Comparison of ENCODE assay signal across 14 cellular contexts in genomic region chr10:124693396-124693795, GRCh38. TPM values are rescaled to one million over a fixed set of nuclear protein-coding genes. Genes with fewer than 3 reads are reported as not detected.
DNase-seq lines count a peak whose midpoint lies in the region; ATAC-seq and TF ChIP-seq lines count a peak whose summit lies in the region.
"Had no signal": no experiment of that assay in that cellular context is flagged by ENCODE, and none has a peak within 500 bp of the region (broad histone marks: within the 10 kb centered on the region; RNA-seq: fewer than 3 reads in every experiment).

No MANE protein-coding gene starts in this region.

- intact Hi-C loops in left ventricle myocardium inferior (cut with micrococcal nuclease) = no loop called here
- intact Hi-C loops in upper lobe of right lung (cut with DNase I) = no loop called here

- no peak overlapping the region for H2AFZ ChIP-seq in GM23338

- DNase-seq in T-helper 2 cell treated with Interferon-gamma antibody and Interleukin-4, amounts not matched to agents 5 μg/mL and 100 μg/mL, for 36 hours (ENCODE audit: low spot score) = no peak
- DNase-seq in T-helper 2 cell (no peak), OCI-M1 (lab: John Stamatoyannopoulos, UW) (peak; percentile 67), left ventricle myocardium inferior (no peak), upper lobe of right lung (no peak), GM23338 (ENCODE audit: low spot score) (no peak)
- no peak for DNase-seq in stimulated activated naive B cell treated with anti-CD40 and anti-IgM and Interleukin-4, amounts not matched to agents 10 μg/mL and 1 μg/mL and 100 μg/mL, for 72 hours
- DNase-seq: activated CD8-positive, alpha-beta memory T cell treated with anti-CD3 and anti-CD28 coated beads for 24 hours; naive thymus-derived CD8-positive, alpha-beta T cell; stimulated activated CD4-positive, alpha-beta T cell treated with anti-CD3 and anti-CD28 coated beads, Interleukin-4, amount 100 ng/mL, for 24 hours; upper lobe of left lung had no signal

- peaks cover 61% of the 10 kb centered on the region for H3K36me3 Mint-ChIP-seq in T-helper 2 cell treated with Interferon-gamma antibody and Interleukin-4, amounts not matched to agents 5 μg/mL and 100 μg/mL, for 36 hours (ENCODE audit: low read depth)
- H3K36me3 Mint-ChIP-seq in stimulated activated naive B cell treated with anti-CD40 and anti-IgM and Interleukin-4, amounts not matched to agents 10 μg/mL and 1 μg/mL and 100 μg/mL, for 72 hours = peaks cover 22 to 27% of the 10 kb centered on the region in 2 donors
- H3K36me3 Mint-ChIP-seq in GM23338 (ENCODE audit: low read depth) = peaks cover 4% of the 10 kb centered on the region

- H3K9me3 ChIP-seq in left ventricle myocardium inferior (replicated peaks) (no peaks in the 10 kb centered on the region), upper lobe of right lung (no peaks in the 10 kb centered on the region)
- H3K9me3 ChIP-seq: breast epithelium, gastroesophageal sphincter, upper lobe of left lung had no signal

- TF ChIP-seq CTCF in left ventricle myocardium inferior (IDR thresholded peaks at IDR 0.05; ENCODE audit: borderline replicate concordance) (no peak), upper lobe of right lung (IDR thresholded peaks at IDR 0.05) (no peak), GM23338 (conservative IDR thresholded peaks at IDR 0.05; ENCODE audit: low read depth in 2 of 2) (no peak)

- H3K27me3 Mint-ChIP-seq in T-helper 2 cell treated with Interferon-gamma antibody and Interleukin-4, amounts not matched to agents 5 μg/mL and 100 μg/mL, for 36 hours (ENCODE audit: low read depth) = no peaks in the 10 kb centered on the region
- H3K27me3 Mint-ChIP-seq in stimulated activated naive B cell treated with anti-CD40 and anti-IgM and Interleukin-4, amounts not matched to agents 10 μg/mL and 1 μg/mL and 100 μg/mL, for 72 hours = no peaks in the 10 kb centered on the region
- peaks cover 3% of the 10 kb centered on the region for H3K27me3 Mint-ChIP-seq in GM23338 (ENCODE audit: insufficient read depth, low read depth, poor library complexity)
- H3K27me3 Mint-ChIP-seq: naive thymus-derived CD8-positive, alpha-beta T cell had no signal

- no peaks in the 10 kb centered on the region for H3K9me2 ChIP-seq in GM23338 (ENCODE audit: insufficient read depth)

- H3K36me3 ChIP-seq in left ventricle myocardium inferior (peaks cover 35% of the 10 kb centered on the region), upper lobe of right lung (peaks cover 34% of the 10 kb centered on the region), GM23338 (ENCODE audit: insufficient read depth) (no peaks in the 10 kb centered on the region)
- H3K36me3 ChIP-seq: breast epithelium had no signal

- H3K27ac ChIP-seq in left ventricle myocardium inferior (replicated peaks) = peak overlapping the region; percentile 92
- no peak overlapping the region for H3K27ac ChIP-seq in upper lobe of right lung
- H3K27ac ChIP-seq in GM23338 (ENCODE audit: low read depth) = no peak overlapping the region

- peaks cover 98% of the 10 kb centered on the region for H3K4me1 ChIP-seq in left ventricle myocardium inferior
- peaks cover 23% of the 10 kb centered on the region for H3K4me1 ChIP-seq in upper lobe of right lung
- no peaks in the 10 kb centered on the region for H3K4me1 ChIP-seq in GM23338 (ENCODE audit: insufficient read depth)
- H3K4me1 ChIP-seq: breast epithelium had no signal

- peak overlapping the region; percentile 44 for H3K27ac Mint-ChIP-seq in T-helper 2 cell treated with Interferon-gamma antibody and Interleukin-4, amounts not matched to agents 5 μg/mL and 100 μg/mL, for 36 hours
- H3K27ac Mint-ChIP-seq in stimulated activated naive B cell treated with anti-CD40 and anti-IgM and Interleukin-4, amounts not matched to agents 10 μg/mL and 1 μg/mL and 100 μg/mL, for 72 hours = peak overlapping the region; percentile 85
- H3K27ac Mint-ChIP-seq in GM23338 = no peak overlapping the region

- H3K27me3 ChIP-seq in left ventricle myocardium inferior (ENCODE audit: low read depth) (no peaks in the 10 kb centered on the region), upper lobe of right lung (no peaks in the 10 kb centered on the region), GM23338 (ENCODE audit: insufficient read depth) (no peaks in the 10 kb centered on the region)
- H3K27me3 ChIP-seq: breast epithelium, gastroesophageal sphincter, upper lobe of left lung had no signal

- no peak overlapping the region for H3K4me3 Mint-ChIP-seq in T-helper 2 cell treated with Interferon-gamma antibody and Interleukin-4, amounts not matched to agents 5 μg/mL and 100 μg/mL, for 36 hours
- H3K4me3 Mint-ChIP-seq in stimulated activated naive B cell treated with anti-CD40 and anti-IgM and Interleukin-4, amounts not matched to agents 10 μg/mL and 1 μg/mL and 100 μg/mL, for 72 hours = peak overlapping the region; percentile 51 to 57
- no peak overlapping the region for H3K4me3 Mint-ChIP-seq in GM23338

- H3K9me3 Mint-ChIP-seq in T-helper 2 cell treated with Interferon-gamma antibody and Interleukin-4, amounts not matched to agents 5 μg/mL and 100 μg/mL, for 36 hours = no peaks in the 10 kb centered on the region
- H3K9me3 Mint-ChIP-seq in stimulated activated naive B cell treated with anti-CD40 and anti-IgM and Interleukin-4, amounts not matched to agents 10 μg/mL and 1 μg/mL and 100 μg/mL, for 72 hours = no peaks in the 10 kb centered on the region
- no peaks in the 10 kb centered on the region for H3K9me3 Mint-ChIP-seq in GM23338
- H3K9me3 Mint-ChIP-seq: naive thymus-derived CD8-positive, alpha-beta T cell had no signal

- no peaks in the 10 kb centered on the region for H3K79me2 ChIP-seq in GM23338 (replicated peaks; ENCODE audit: insufficient read depth)

- no peak for ATAC-seq in stimulated activated naive B cell treated with anti-CD40 and anti-IgM and Interleukin-4, amounts not matched to agents 10 μg/mL and 1 μg/mL and 100 μg/mL, for 72 hours (replicated peaks)
- ATAC-seq in upper lobe of right lung (no peak), GM23338 (no peak), HG02938 (IDR thresholded peaks at IDR 0.05; ENCODE audit: unreplicated experiment) (no peak)
- ATAC-seq: gastroesophageal sphincter; naive thymus-derived CD8-positive, alpha-beta T cell had no signal

- no peak overlapping the region for H3K4me2 ChIP-seq in GM23338

- H3F3A ChIP-seq in GM23338 (replicated peaks; ENCODE audit: low read depth) = no peaks in the 10 kb centered on the region

- H3K4me3 ChIP-seq in left ventricle myocardium inferior = no peak overlapping the region
- H3K4me3 ChIP-seq in upper lobe of right lung = no peak overlapping the region
- H3K4me3 ChIP-seq in GM23338 = no peak overlapping the region
- H3K4me3 ChIP-seq: breast epithelium, gastroesophageal sphincter, upper lobe of left lung had no signal

- no peaks in the 10 kb centered on the region; the same call in none of the 2 replicates for H4K20me1 ChIP-seq in GM23338 (replicated peaks; ENCODE audit: insufficient read depth)

- peaks cover 61% of the 10 kb centered on the region for H3K4me1 Mint-ChIP-seq in T-helper 2 cell treated with Interferon-gamma antibody and Interleukin-4, amounts not matched to agents 5 μg/mL and 100 μg/mL, for 36 hours (ENCODE audit: low read depth)
- H3K4me1 Mint-ChIP-seq in stimulated activated naive B cell treated with anti-CD40 and anti-IgM and Interleukin-4, amounts not matched to agents 10 μg/mL and 1 μg/mL and 100 μg/mL, for 72 hours = peaks cover 63 to 96% of the 10 kb centered on the region in 2 donors
- peaks cover 27% of the 10 kb centered on the region for H3K4me1 Mint-ChIP-seq in GM23338

TF ChIP-seq in GM23338, 12 proteins besides CTCF, POLR2A, EP300 and RAD21:
- TF ChIP-seq EZH2 (IDR thresholded peaks at IDR 0.05; ENCODE audit: low read depth, unreplicated experiment) = no peak
TF ChIP-seq in GM23338: peak in this region for 0.

RNA-seq across cellular contexts. Expression of gene FAM53B, which starts 50.8 kb away (rescaled TPM):
- 53.4 TPM for total RNA-seq in left ventricle myocardium inferior
- total RNA-seq in upper lobe of right lung = 31.4 TPM
- 14.5 and 20.3 TPM in 2 replicates for total RNA-seq in GM23338 (2014; rRNA removed; shearing (Covaris generic))
- 3.0 and 3.5 TPM in 2 replicates for polyA plus RNA-seq in GM23338 (2016; fragmentation: Nextera tagmentation; extraction: Ambion mirVana)

Comparison
In these comparisons a context has a peak if more than half of its experiments do, and no peak if none do; other contexts are left out.
1. H3K4me3 Mint-ChIP-seq: peak in stimulated activated naive B cell treated with anti-CD40 and anti-IgM and Interleukin-4, amounts not matched to agents 10 μg/mL and 1 μg/mL and 100 μg/mL, for 72 hours (2 of 2); none in T-helper 2 cell treated with Interferon-gamma antibody and Interleukin-4, amounts not matched to agents 5 μg/mL and 100 μg/mL, for 36 hours (single experiment) and GM23338 (single experiment).